ENCODE assay signal across 12 cellular contexts in genomic region chr7:111392976-111393762, GRCh38.
DNase-seq lines count a peak whose midpoint lies in the region; ATAC-seq and TF ChIP-seq lines count a peak whose summit lies in the region.
"Had no signal": no experiment of that assay in that cellular context is flagged by ENCODE, and none has a peak within 500 bp of the region (broad histone marks: within the 10 kb centered on the region; RNA-seq: fewer than 3 reads in every experiment).

No MANE protein-coding gene starts in this region.

- peak; percentile 73 for ATAC-seq in Right ventricle myocardium superior (ENCODE audit: poor library complexity)
- ATAC-seq in T-cell (replicated peaks in 1 of 4) = no peak

- peak overlapping the region; percentile 39 for H3K4me2 ChIP-seq in SK-N-SH
- no peak overlapping the region for H3K4me2 ChIP-seq in neuronal stem cell (ENCODE audit: insufficient read depth, low read length, poor library complexity, severe bottlenecking)

- no peak overlapping the region for H3K27ac Mint-ChIP-seq in T-cell
- H3K27ac Mint-ChIP-seq: B cell had no signal

- H3K36me3 ChIP-seq in SK-N-SH (replicated peaks in 1 of 2; ENCODE audit: control insufficient read depth in 1 of 2, insufficient read depth in 2 of 2, low read length in 1 of 2) = no peaks in the 10 kb centered on the region
- peaks cover 0 to 1% of the 10 kb centered on the region in 2 donors for H3K36me3 ChIP-seq in neuronal stem cell (replicated peaks in 1 of 2; ENCODE audit: control insufficient read depth in 2 of 2, insufficient read depth in 2 of 2, low read length in 2 of 2)

- no peak overlapping the region for H3K4me3 Mint-ChIP-seq in T-cell
- H3K4me3 Mint-ChIP-seq: B cell had no signal

- H2BK12ac ChIP-seq in neuronal stem cell (ENCODE audit: low read length) = no peak overlapping the region

- H3K4ac ChIP-seq in neuronal stem cell (ENCODE audit: low read length) = no peak overlapping the region

- H3K27ac ChIP-seq in SK-N-SH (ENCODE audit: low read depth in 2 of 2, low read length in 1 of 2) (peak overlapping the region; percentile 57 to 86), neuronal stem cell (replicated peaks; ENCODE audit: low read length) (peak overlapping the region; percentile 55)
- H3K27ac ChIP-seq: parathyroid adenoma had no signal

- 60% methylated on average over 4 of the region's 4 CpGs for WGBS in SK-N-SH (ENCODE audit: low lambda C conversion rate)
- WGBS in neuronal stem cell (ENCODE audit: extremely low coverage in 2 of 2, insufficient read length in 2 of 2, insufficient replicate concordance in 1 of 2), 2 donors = no CpG with 5 or more reads among the region's 4 CpGs

- no peak overlapping the region for H4K8ac ChIP-seq in neuronal stem cell (ENCODE audit: low read depth, low read length)

- TF ChIP-seq CTCF in SK-N-SH (IDR thresholded peaks at IDR 0.05) = no peak

- H2AK5ac ChIP-seq in neuronal stem cell (ENCODE audit: low read depth, low read length) = no peak overlapping the region

- peaks cover 4 to 15% (median 10%) of the 10 kb centered on the region in 3 donors for H3K9me3 Mint-ChIP-seq in T-cell

- intact Hi-C loops in Right ventricle myocardium superior (cut with DNase I) = no loop called here

- peak overlapping the region; percentile 67 for H2AFZ ChIP-seq in SK-N-SH (ENCODE audit: low read depth)
- peak overlapping the region; percentile 57 for H2AFZ ChIP-seq in neuronal stem cell (ENCODE audit: low read length)
- H2AFZ ChIP-seq: parathyroid adenoma had no signal

- H3K79me2 ChIP-seq in SK-N-SH (ENCODE audit: insufficient read depth) = no peaks in the 10 kb centered on the region
- H3K79me2 ChIP-seq: parathyroid adenoma had no signal

- H4K20me1 ChIP-seq in SK-N-SH (ENCODE audit: insufficient read depth) = no peaks in the 10 kb centered on the region

- H3K9me2 ChIP-seq in SK-N-SH = no peaks in the 10 kb centered on the region

- no peak overlapping the region for H2BK120ac ChIP-seq in neuronal stem cell (ENCODE audit: low read depth, low read length)

- peak; percentile 37 to 79; a peak in 3 of 4 replicates for TF ChIP-seq EP300 in SK-N-SH (IDR thresholded peaks at IDR 0.05; ENCODE audit: borderline replicate concordance in 1 of 2, low read depth in 1 of 2, low read length in 1 of 2)

- TF ChIP-seq RAD21 in SK-N-SH (IDR thresholded peaks at IDR 0.05; ENCODE audit: low read length) = no peak

- H3K4me3 ChIP-seq in SK-N-SH (ENCODE audit: low read depth in 2 of 2, low read length in 1 of 2) (0 out of 4 replicates have a peak overlapping the region, but pooled peaks of 1 of the 2 experiments have one; percentile 4), neuronal stem cell (ENCODE audit: low read length in 2 of 2) (no peak overlapping the region)

- H3K27me3 ChIP-seq in SK-N-SH (ENCODE audit: insufficient read depth) (no peaks in the 10 kb centered on the region), neuronal stem cell (ENCODE audit: control insufficient read depth in 3 of 3, insufficient read depth in 3 of 3, low read depth in 1 of 3, low read length in 3 of 3) (no peaks in the 10 kb centered on the region)

- H3K9me3 ChIP-seq in SK-N-SH (no peaks in the 10 kb centered on the region), neuronal stem cell (replicated peaks in 1 of 2; ENCODE audit: control insufficient read depth in 2 of 2, insufficient read depth in 1 of 2, low read depth in 1 of 2, low read length in 2 of 2) (no peaks in the 10 kb centered on the region)

- POLR2A ChIA-PET in SK-N-SH (lab: Yijun Ruan, JAX) = no interaction called here
- POLR2A ChIA-PET in T-cell (lab: Charles Lee) = no interaction called here

- no peak overlapping the region for H3K23ac ChIP-seq in neuronal stem cell (ENCODE audit: low read depth, low read length, poor library complexity)

- H3K9ac ChIP-seq in SK-N-SH (peak overlapping the region; percentile 40), neuronal stem cell (ENCODE audit: low read depth, low read length, poor library complexity) (no peak overlapping the region)
- H3K9ac ChIP-seq: parathyroid adenoma had no signal

- DNase-seq in AG20443 (ENCODE audit: low spot score) = peak; percentile 26
- DNase-seq in SK-N-SH = no peak
- DNase-seq in Right ventricle myocardium superior = no peak
- peak; percentile 52 for DNase-seq in neuronal stem cell (ENCODE audit: low spot score)
- DNase-seq in glomerular visceral epithelial cell (ENCODE audit: extremely low spot score) = no peak
- no peak for DNase-seq in T-cell
- no peak for DNase-seq in effector CD8-positive, alpha-beta T cell (lab: John Stamatoyannopoulos, UW)
- no peak for DNase-seq in NCI-H2227 (lab: John Stamatoyannopoulos, UW; ENCODE audit: unreplicated experiment)
- DNase-seq: NCI-H2107, T1000 had no signal

- H2BK15ac ChIP-seq in neuronal stem cell (ENCODE audit: low read length) = no peak overlapping the region

- H4K91ac ChIP-seq in neuronal stem cell (ENCODE audit: low read depth, low read length, poor library complexity) = no peak overlapping the region

- H3F3A ChIP-seq in SK-N-SH (replicated peaks; ENCODE audit: insufficient read depth) = peaks cover 6% of the 10 kb centered on the region

- no peak overlapping the region for H3K18ac ChIP-seq in neuronal stem cell (ENCODE audit: low read length)

- CTCF ChIA-PET in SK-N-SH (lab: Yijun Ruan, JAX) = no interaction called here
- CTCF ChIA-PET in T-cell (lab: Charles Lee) = no interaction called here

- H3K4me1 Mint-ChIP-seq in T-cell = no peaks in the 10 kb centered on the region

- peaks cover 9 to 19% of the 10 kb centered on the region in 2 experiments for H3K4me1 ChIP-seq in SK-N-SH (ENCODE audit: control insufficient read depth in 1 of 2, insufficient read depth in 2 of 2, low read depth in 1 of 2, low read length in 1 of 2)
- H3K4me1 ChIP-seq in neuronal stem cell (ENCODE audit: control insufficient read depth in 2 of 2, insufficient read depth in 1 of 2, low read depth in 1 of 2, low read length in 2 of 2) = peaks cover 3 to 8% of the 10 kb centered on the region in 2 donors
- H3K4me1 ChIP-seq: parathyroid adenoma had no signal

- H3K36me3 Mint-ChIP-seq in T-cell = peaks cover 43% of the 10 kb centered on the region

- H3K79me1 ChIP-seq in neuronal stem cell (ENCODE audit: low read depth, low read length) = no peaks in the 10 kb centered on the region

- no peak overlapping the region for H2BK5ac ChIP-seq in neuronal stem cell (ENCODE audit: low read length)

- no peaks in the 10 kb centered on the region for H3K27me3 Mint-ChIP-seq in T-cell
- H3K27me3 Mint-ChIP-seq: B cell had no signal

- H3K14ac ChIP-seq in neuronal stem cell (ENCODE audit: low read length) = no peak overlapping the region

TF ChIP-seq in SK-N-SH, 30 proteins besides CTCF, POLR2A, EP300 and RAD21:
- TF ChIP-seq FOXM1 (IDR thresholded peaks at IDR 0.05; ENCODE audit: low read depth) (peak; percentile 41; the same call in 1 of the 2 replicates), MEF2A (IDR thresholded peaks at IDR 0.05; ENCODE audit: borderline replicate concordance, low read depth) (peak; percentile 68; the same call in 1 of the 2 replicates), RXRA (IDR thresholded peaks at IDR 0.05; ENCODE audit: borderline replicate concordance, low read depth) (peak; percentile 44; the same call in 1 of the 2 replicates), USF2 (IDR thresholded peaks at IDR 0.05; ENCODE audit: borderline replicate concordance, low read depth, low read length) (no peak), POLR2AphosphoS5 (IDR thresholded peaks at IDR 0.05; ENCODE audit: low read depth, low read length) (no peak), YY1 (IDR thresholded peaks at IDR 0.05; ENCODE audit: low read depth) (no peak), TEAD4 (IDR thresholded peaks at IDR 0.05; ENCODE audit: borderline replicate concordance, insufficient read depth) (peak; percentile 85), JUND (IDR thresholded peaks at IDR 0.05) (peak; percentile 49), NFIC (IDR thresholded peaks at IDR 0.05; ENCODE audit: borderline replicate concordance) (peak; percentile 53), PBX3 (IDR thresholded peaks at IDR 0.05) (peak; percentile 93)
- TF ChIP-seq, protein P1, sequence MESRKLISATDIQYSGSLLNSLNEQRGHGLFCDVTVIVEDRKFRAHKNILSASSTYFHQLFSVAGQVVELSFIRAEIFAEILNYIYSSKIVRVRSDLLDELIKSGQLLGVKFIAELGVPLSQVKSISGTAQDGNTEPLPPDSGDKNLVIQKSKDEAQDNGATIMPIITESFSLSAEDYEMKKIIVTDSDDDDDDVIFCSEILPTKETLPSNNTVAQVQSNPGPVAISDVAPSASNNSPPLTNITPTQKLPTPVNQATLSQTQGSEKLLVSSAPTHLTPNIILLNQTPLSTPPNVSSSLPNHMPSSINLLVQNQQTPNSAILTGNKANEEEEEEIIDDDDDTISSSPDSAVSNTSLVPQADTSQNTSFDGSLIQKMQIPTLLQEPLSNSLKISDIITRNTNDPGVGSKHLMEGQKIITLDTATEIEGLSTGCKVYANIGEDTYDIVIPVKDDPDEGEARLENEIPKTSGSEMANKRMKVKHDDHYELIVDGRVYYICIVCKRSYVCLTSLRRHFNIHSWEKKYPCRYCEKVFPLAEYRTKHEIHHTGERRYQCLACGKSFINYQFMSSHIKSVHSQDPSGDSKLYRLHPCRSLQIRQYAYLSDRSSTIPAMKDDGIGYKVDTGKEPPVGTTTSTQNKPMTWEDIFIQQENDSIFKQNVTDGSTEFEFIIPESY (IDR thresholded peaks at IDR 0.05; ENCODE audit: borderline replicate concordance, low read depth) = 0 out of 2 replicates have a peak, but pooled peaks have one; percentile 36

Comparison
In these comparisons a context has a peak if more than half of its experiments do, and no peak if none do; other contexts are left out.
1. DNase-seq: peak in AG20443 (single experiment) and neuronal stem cell (single experiment); none in SK-N-SH (single experiment), Right ventricle myocardium superior (single experiment), glomerular visceral epithelial cell (single experiment), T-cell (0 of 34), effector CD8-positive, alpha-beta T cell (single experiment) and NCI-H2227 (single experiment).